Comparison of ENCODE assay signal across 10 cellular contexts in the genomic region with DNA sequence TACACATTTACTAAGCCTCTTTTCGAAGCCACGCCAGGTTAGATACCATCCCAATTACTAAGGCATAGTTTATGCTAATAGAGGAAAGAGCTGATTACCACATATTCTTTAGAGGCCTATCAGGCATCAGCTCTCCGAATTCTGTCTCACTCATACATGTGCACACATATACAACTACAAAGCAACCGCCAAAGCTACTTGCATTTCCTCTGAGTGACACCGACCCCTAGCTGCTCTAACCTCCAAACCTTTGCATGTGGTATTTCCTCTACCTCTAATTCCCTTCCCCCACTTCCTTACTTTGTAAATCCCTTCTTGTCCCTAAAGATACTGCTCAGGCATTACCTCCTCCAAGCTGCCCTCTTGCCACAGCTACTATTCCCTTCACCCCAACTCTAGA.
DNase-seq lines count a peak whose midpoint lies in the region; TF ChIP-seq lines count a peak whose summit lies in the region.
"Had no signal": no experiment of that assay in that cellular context is flagged by ENCODE, and none has a peak within 500 bp of the region (broad histone marks: within the 10 kb centered on the region; RNA-seq: fewer than 3 reads in every experiment).

No MANE protein-coding gene starts in this region.

- peaks cover 53% of the 10 kb centered on the region for H3K4me1 Mint-ChIP-seq in endothelial cell (ENCODE audit: unreplicated experiment)

- H3K27me3 Mint-ChIP-seq in endothelial cell (ENCODE audit: unreplicated experiment): peaks cover 5% of the 10 kb centered on the region

- no peak for TF ChIP-seq POLR2A in prostate gland (IDR thresholded peaks at IDR 0.05)

- H3K27me3 ChIP-seq in prostate gland (replicated peaks; ENCODE audit: insufficient read depth): no peaks in the 10 kb centered on the region
- no peaks in the 10 kb centered on the region for H3K27me3 ChIP-seq in SK-N-SH (ENCODE audit: insufficient read depth)

- CTCF ChIA-PET in SK-N-SH (lab: Yijun Ruan, JAX): interaction anchor here (0.7 to 1.1 kb wide), 3 partner anchors 11 to 1103 kb away, joined by 3 to 4 read pairs (median 3); a partner anchor contains a TSS

- no peaks in the 10 kb centered on the region for H3K9me2 ChIP-seq in SK-N-SH

- H3K4me3 Mint-ChIP-seq in endothelial cell (ENCODE audit: unreplicated experiment): peak overlapping the region; percentile 29

- TF ChIP-seq CTCF in endothelial cell (IDR thresholded peaks at IDR 0.05; ENCODE audit: unreplicated experiment) (no peak), prostate gland (IDR thresholded peaks at IDR 0.05) (no peak), SK-N-SH (IDR thresholded peaks at IDR 0.05) (no peak)

- no peak overlapping the region for H2AFZ ChIP-seq in SK-N-SH (ENCODE audit: low read depth)

- H3F3A ChIP-seq in SK-N-SH (replicated peaks; ENCODE audit: insufficient read depth): no peaks in the 10 kb centered on the region

- POLR2A ChIA-PET in SK-N-SH (lab: Yijun Ruan, JAX): no interaction called here

- H3K36me3 Mint-ChIP-seq in endothelial cell (ENCODE audit: low read depth, unreplicated experiment): no peaks in the 10 kb centered on the region

- no peak overlapping the region for H3K4me2 ChIP-seq in SK-N-SH

- no peak for TF ChIP-seq RAD21 in SK-N-SH (IDR thresholded peaks at IDR 0.05; ENCODE audit: low read length)

- H3K9me3 Mint-ChIP-seq in endothelial cell (ENCODE audit: unreplicated experiment): no peaks in the 10 kb centered on the region

- H3K27ac ChIP-seq in prostate gland (no peak overlapping the region), SK-N-SH (ENCODE audit: low read depth in 2 of 2, low read length in 1 of 2) (no peak overlapping the region)
- H3K27ac ChIP-seq: 22Rv1 had no signal

- H3K4me3 ChIP-seq in prostate gland: no peak overlapping the region
- no peak overlapping the region for H3K4me3 ChIP-seq in SK-N-SH (ENCODE audit: low read depth in 2 of 2, low read length in 1 of 2)

- 74% methylated on average over 5 of the region's 5 CpGs for WGBS in prostate gland
- 81% methylated on average over 5 of the region's 5 CpGs for WGBS in SK-N-SH (ENCODE audit: low lambda C conversion rate)

- peak overlapping the region; percentile 83 for H3K27ac Mint-ChIP-seq in endothelial cell (ENCODE audit: unreplicated experiment)

- no peaks in the 10 kb centered on the region for H4K20me1 ChIP-seq in SK-N-SH (ENCODE audit: insufficient read depth)

- no peak overlapping the region for H3K9ac ChIP-seq in SK-N-SH

- DNase-seq in NCI-H82 (lab: John Stamatoyannopoulos, UW) (peak; percentile 7), NCI-H82 treated with DMSO at 0.1 percent for 48 hours (lab: John Stamatoyannopoulos, UW; ENCODE audit: unreplicated experiment) (no peak), T-helper 9 cell (peak; percentile 6), endothelial cell (ENCODE audit: low spot score) (no peak), prostate gland (ENCODE audit: low spot score) (no peak), SK-N-SH (no peak), C1 segment of cervical spinal cord (lab: John Stamatoyannopoulos, UW) (no peak)
- peak; percentile 18 to 26 for DNase-seq in stimulated activated CD8-positive, alpha-beta memory T cell treated with anti-CD3 and anti-CD28 coated beads, Interleukin-7, amount 100 ng/mL, for 4 hours (ENCODE audit: low read depth in 2 of 2)
- DNase-seq: NCI-H1930 had no signal

- H3K4me1 ChIP-seq in prostate gland (replicated peaks) (no peaks in the 10 kb centered on the region), SK-N-SH (ENCODE audit: control insufficient read depth in 1 of 2, insufficient read depth in 2 of 2, low read depth in 1 of 2, low read length in 1 of 2) (peaks cover 0 to 16% of the 10 kb centered on the region in 2 experiments; a peak in 2 of 4 replicates)

- no peaks in the 10 kb centered on the region for H3K79me2 ChIP-seq in SK-N-SH (ENCODE audit: insufficient read depth)

- intact Hi-C loops in prostate gland (cut with DNase I): no loop called here

- H3K36me3 ChIP-seq in prostate gland: no peaks in the 10 kb centered on the region
- no peaks in the 10 kb centered on the region for H3K36me3 ChIP-seq in SK-N-SH (replicated peaks in 1 of 2; ENCODE audit: control insufficient read depth in 1 of 2, insufficient read depth in 2 of 2, low read length in 1 of 2)

- H3K9me3 ChIP-seq in prostate gland (no peaks in the 10 kb centered on the region), SK-N-SH (0 out of 2 replicates have a peak, but pooled peaks cover 4% of the 10 kb centered on the region)

- no peak for TF ChIP-seq EP300 in SK-N-SH (IDR thresholded peaks at IDR 0.05; ENCODE audit: borderline replicate concordance in 1 of 2, low read depth in 1 of 2, low read length in 1 of 2)

TF ChIP-seq in SK-N-SH, 30 proteins besides CTCF, POLR2A, EP300 and RAD21:
- TF ChIP-seq YY1 (IDR thresholded peaks at IDR 0.05; ENCODE audit: low read depth) (no peak), TAF1 (IDR thresholded peaks at IDR 0.05; ENCODE audit: borderline replicate concordance, low read depth, low read length) (no peak), FOSL2 (IDR thresholded peaks at IDR 0.05; ENCODE audit: borderline replicate concordance, low read depth) (no peak), MXI1 (IDR thresholded peaks at IDR 0.05; ENCODE audit: low read depth, low read length) (no peak), TCF12 (IDR thresholded peaks at IDR 0.05) (no peak)

Comparison
In these comparisons a context has a peak if more than half of its experiments do, and no peak if none do; other contexts are left out.
1. DNase-seq: peak in NCI-H82 (single experiment), T-helper 9 cell (single experiment) and stimulated activated CD8-positive, alpha-beta memory T cell treated with anti-CD3 and anti-CD28 coated beads, Interleukin-7, amount 100 ng/mL, for 4 hours (2 of 2); none in NCI-H82 treated with DMSO at 0.1 percent for 48 hours (single experiment), endothelial cell (single experiment), prostate gland (single experiment), SK-N-SH (single experiment) and C1 segment of cervical spinal cord (0 of 14).